ENCODE assay signal across 1 cellular context in genomic region chr2:102082591-102083586, GRCh38.
TF ChIP-seq lines count a peak whose summit lies in the region.

No MANE protein-coding gene starts in this region.

TF ChIP-seq in HepG2, 621 proteins besides CTCF, POLR2A, EP300 and RAD21 (continued from another document and continues in another):
- TF ChIP-seq ZBTB21 (CRISPR knock-in tag; IDR thresholded peaks at IDR 0.05) (no peak), NFYB (CRISPR knock-in tag; IDR thresholded peaks at IDR 0.05) (no peak), ZNF44 (CRISPR knock-in tag; IDR thresholded peaks at IDR 0.05) (no peak), THAP9 (CRISPR knock-in tag; IDR thresholded peaks at IDR 0.05; ENCODE audit: borderline replicate concordance) (no peak), SATB2 (CRISPR knock-in tag; IDR thresholded peaks at IDR 0.05) (no peak), ZNF382 (CRISPR knock-in tag; IDR thresholded peaks at IDR 0.05; ENCODE audit: borderline replicate concordance) (no peak), ADNP (CRISPR knock-in tag; IDR thresholded peaks at IDR 0.05) (no peak), BCL3 (CRISPR knock-in tag; IDR thresholded peaks at IDR 0.05) (no peak), RBFOX2 (IDR thresholded peaks at IDR 0.05; ENCODE audit: low read depth, low read length) (no peak), TCF7 (IDR thresholded peaks at IDR 0.05; ENCODE audit: low read depth) (no peak), BHLHE40 (IDR thresholded peaks at IDR 0.05; ENCODE audit: low read length) (no peak), ZEB1 (IDR thresholded peaks at IDR 0.05; ENCODE audit: insufficient replicate concordance, low read depth) (no peak), SPEN (CRISPR knock-in tag; IDR thresholded peaks at IDR 0.05; ENCODE audit: low read depth) (no peak), PRDM4 (CRISPR knock-in tag; IDR thresholded peaks at IDR 0.05; ENCODE audit: borderline replicate concordance) (no peak), HDAC1 (CRISPR knock-in tag; IDR thresholded peaks at IDR 0.05) (no peak), BORCS8-MEF2B (CRISPR knock-in tag; IDR thresholded peaks at IDR 0.05) (0 out of 2 replicates have a peak, but pooled peaks have one; percentile 54), ZNF136 (CRISPR knock-in tag; IDR thresholded peaks at IDR 0.05; ENCODE audit: low read depth) (no peak), TAF1 (CRISPR knock-in tag; IDR thresholded peaks at IDR 0.05) (no peak), KDM6A (CRISPR knock-in tag; IDR thresholded peaks at IDR 0.05; ENCODE audit: low read depth) (no peak), U2AF1 (optimal IDR thresholded peaks at IDR 0.05; ENCODE audit: low read depth, low read length) (no peak), SP2 (CRISPR knock-in tag; IDR thresholded peaks at IDR 0.05) (no peak), MEIS1 (CRISPR knock-in tag; IDR thresholded peaks at IDR 0.05; ENCODE audit: borderline replicate concordance) (no peak), MEIS2 (CRISPR knock-in tag; IDR thresholded peaks at IDR 0.05) (no peak), ATF5 (CRISPR knock-in tag; IDR thresholded peaks at IDR 0.05; ENCODE audit: low read depth) (no peak), IKZF1 (IDR thresholded peaks at IDR 0.05) (no peak), CEBPG (CRISPR knock-in tag; IDR thresholded peaks at IDR 0.05) (no peak), FLYWCH1 (CRISPR knock-in tag; IDR thresholded peaks at IDR 0.05) (no peak), SCMH1 (CRISPR knock-in tag; IDR thresholded peaks at IDR 0.05; ENCODE audit: borderline replicate concordance) (no peak), GTF2F1 (IDR thresholded peaks at IDR 0.05; ENCODE audit: low read length) (no peak), REPIN1 (CRISPR knock-in tag; IDR thresholded peaks at IDR 0.05; ENCODE audit: borderline replicate concordance, low read depth) (0 out of 2 replicates have a peak, but pooled peaks have one; percentile 29), ZNF737 (CRISPR knock-in tag; IDR thresholded peaks at IDR 0.05; ENCODE audit: borderline replicate concordance) (no peak), ISL2 (CRISPR knock-in tag; IDR thresholded peaks at IDR 0.05) (no peak; the same call in 1 of the 2 replicates), PHF20 (CRISPR knock-in tag; IDR thresholded peaks at IDR 0.05) (no peak), CERS6 (CRISPR knock-in tag; IDR thresholded peaks at IDR 0.05) (no peak), ZMYM2 (CRISPR knock-in tag; IDR thresholded peaks at IDR 0.05) (no peak), MNT (IDR thresholded peaks at IDR 0.05) (no peak), SIX4 (CRISPR knock-in tag; IDR thresholded peaks at IDR 0.05) (no peak), GPBP1L1 (CRISPR knock-in tag; IDR thresholded peaks at IDR 0.05) (no peak), SMYD3 (CRISPR knock-in tag; IDR thresholded peaks at IDR 0.05) (peak; percentile 43; the same call in 1 of the 2 replicates), EZH2 (conservative IDR thresholded peaks at IDR 0.05; ENCODE audit: low read depth, low read length) (no peak)
- TF ChIP-seq, protein P1, sequence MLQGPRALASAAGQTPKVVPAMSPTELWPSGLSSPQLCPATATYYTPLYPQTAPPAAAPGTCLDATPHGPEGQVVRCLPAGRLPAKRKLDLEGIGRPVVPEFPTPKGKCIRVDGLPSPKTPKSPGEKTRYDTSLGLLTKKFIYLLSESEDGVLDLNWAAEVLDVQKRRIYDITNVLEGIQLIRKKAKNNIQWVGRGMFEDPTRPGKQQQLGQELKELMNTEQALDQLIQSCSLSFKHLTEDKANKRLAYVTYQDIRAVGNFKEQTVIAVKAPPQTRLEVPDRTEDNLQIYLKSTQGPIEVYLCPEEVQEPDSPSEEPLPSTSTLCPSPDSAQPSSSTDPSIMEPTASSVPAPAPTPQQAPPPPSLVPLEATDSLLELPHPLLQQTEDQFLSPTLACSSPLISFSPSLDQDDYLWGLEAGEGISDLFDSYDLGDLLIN (CRISPR knock-in tag; IDR thresholded peaks at IDR 0.05; ENCODE audit: borderline replicate concordance): no peak
- TF ChIP-seq, protein P2, sequence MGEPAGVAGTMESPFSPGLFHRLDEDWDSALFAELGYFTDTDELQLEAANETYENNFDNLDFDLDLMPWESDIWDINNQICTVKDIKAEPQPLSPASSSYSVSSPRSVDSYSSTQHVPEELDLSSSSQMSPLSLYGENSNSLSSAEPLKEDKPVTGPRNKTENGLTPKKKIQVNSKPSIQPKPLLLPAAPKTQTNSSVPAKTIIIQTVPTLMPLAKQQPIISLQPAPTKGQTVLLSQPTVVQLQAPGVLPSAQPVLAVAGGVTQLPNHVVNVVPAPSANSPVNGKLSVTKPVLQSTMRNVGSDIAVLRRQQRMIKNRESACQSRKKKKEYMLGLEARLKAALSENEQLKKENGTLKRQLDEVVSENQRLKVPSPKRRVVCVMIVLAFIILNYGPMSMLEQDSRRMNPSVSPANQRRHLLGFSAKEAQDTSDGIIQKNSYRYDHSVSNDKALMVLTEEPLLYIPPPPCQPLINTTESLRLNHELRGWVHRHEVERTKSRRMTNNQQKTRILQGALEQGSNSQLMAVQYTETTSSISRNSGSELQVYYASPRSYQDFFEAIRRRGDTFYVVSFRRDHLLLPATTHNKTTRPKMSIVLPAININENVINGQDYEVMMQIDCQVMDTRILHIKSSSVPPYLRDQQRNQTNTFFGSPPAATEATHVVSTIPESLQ (CRISPR knock-in tag; conservative IDR thresholded peaks at IDR 0.05): no peak
- TF ChIP-seq, protein P3, sequence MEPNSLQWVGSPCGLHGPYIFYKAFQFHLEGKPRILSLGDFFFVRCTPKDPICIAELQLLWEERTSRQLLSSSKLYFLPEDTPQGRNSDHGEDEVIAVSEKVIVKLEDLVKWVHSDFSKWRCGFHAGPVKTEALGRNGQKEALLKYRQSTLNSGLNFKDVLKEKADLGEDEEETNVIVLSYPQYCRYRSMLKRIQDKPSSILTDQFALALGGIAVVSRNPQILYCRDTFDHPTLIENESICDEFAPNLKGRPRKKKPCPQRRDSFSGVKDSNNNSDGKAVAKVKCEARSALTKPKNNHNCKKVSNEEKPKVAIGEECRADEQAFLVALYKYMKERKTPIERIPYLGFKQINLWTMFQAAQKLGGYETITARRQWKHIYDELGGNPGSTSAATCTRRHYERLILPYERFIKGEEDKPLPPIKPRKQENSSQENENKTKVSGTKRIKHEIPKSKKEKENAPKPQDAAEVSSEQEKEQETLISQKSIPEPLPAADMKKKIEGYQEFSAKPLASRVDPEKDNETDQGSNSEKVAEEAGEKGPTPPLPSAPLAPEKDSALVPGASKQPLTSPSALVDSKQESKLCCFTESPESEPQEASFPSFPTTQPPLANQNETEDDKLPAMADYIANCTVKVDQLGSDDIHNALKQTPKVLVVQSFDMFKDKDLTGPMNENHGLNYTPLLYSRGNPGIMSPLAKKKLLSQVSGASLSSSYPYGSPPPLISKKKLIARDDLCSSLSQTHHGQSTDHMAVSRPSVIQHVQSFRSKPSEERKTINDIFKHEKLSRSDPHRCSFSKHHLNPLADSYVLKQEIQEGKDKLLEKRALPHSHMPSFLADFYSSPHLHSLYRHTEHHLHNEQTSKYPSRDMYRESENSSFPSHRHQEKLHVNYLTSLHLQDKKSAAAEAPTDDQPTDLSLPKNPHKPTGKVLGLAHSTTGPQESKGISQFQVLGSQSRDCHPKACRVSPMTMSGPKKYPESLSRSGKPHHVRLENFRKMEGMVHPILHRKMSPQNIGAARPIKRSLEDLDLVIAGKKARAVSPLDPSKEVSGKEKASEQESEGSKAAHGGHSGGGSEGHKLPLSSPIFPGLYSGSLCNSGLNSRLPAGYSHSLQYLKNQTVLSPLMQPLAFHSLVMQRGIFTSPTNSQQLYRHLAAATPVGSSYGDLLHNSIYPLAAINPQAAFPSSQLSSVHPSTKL (CRISPR knock-in tag; IDR thresholded peaks at IDR 0.05): peak; percentile 40; the same call in 1 of the 2 replicates
- TF ChIP-seq, protein P4, sequence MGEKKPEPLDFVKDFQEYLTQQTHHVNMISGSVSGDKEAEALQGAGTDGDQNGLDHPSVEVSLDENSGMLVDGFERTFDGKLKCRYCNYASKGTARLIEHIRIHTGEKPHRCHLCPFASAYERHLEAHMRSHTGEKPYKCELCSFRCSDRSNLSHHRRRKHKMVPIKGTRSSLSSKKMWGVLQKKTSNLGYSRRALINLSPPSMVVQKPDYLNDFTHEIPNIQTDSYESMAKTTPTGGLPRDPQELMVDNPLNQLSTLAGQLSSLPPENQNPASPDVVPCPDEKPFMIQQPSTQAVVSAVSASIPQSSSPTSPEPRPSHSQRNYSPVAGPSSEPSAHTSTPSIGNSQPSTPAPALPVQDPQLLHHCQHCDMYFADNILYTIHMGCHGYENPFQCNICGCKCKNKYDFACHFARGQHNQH (CRISPR knock-in tag; IDR thresholded peaks at IDR 0.05): no peak
